8 cellular contexts compared by ENCODE assay signal in genomic region chr20:52972190-52972937, GRCh38. TPM values are rescaled to one million over a fixed set of nuclear protein-coding genes. Genes with fewer than 3 reads are reported as not detected.
DNase-seq lines count a peak whose midpoint lies in the region; ATAC-seq and TF ChIP-seq lines count a peak whose summit lies in the region.

Gene TSHZ2, plus strand, starts transcription at chr20:52972358. Its CDS starts 936 bp downstream, at chr20:52973294.

- H3K4me3 ChIP-seq in CD8-positive, alpha-beta T cell (ENCODE audit: low read depth, low read length): peak within 1 kb of the TSS; percentile 69
- peak within 1 kb of the TSS; percentile 67 for H3K4me3 ChIP-seq in epithelial cell of proximal tubule (ENCODE audit: low read depth, low read length)

- no peaks in the 10 kb centered on the region for H3K9me3 Mint-ChIP-seq in CD8-positive, alpha-beta T cell
- H3K9me3 Mint-ChIP-seq in activated CD8-positive, alpha-beta T cell treated with anti-CD3 and anti-CD28 coated beads, Interleukin-2, amount 10 ng/mL, durations not matched to agents 7 days and 5 days (ENCODE audit: insufficient read depth): no peaks in the 10 kb centered on the region
- peaks cover 0 to 5% (median 2%) of the 10 kb centered on the region in 7 donors for H3K9me3 Mint-ChIP-seq in naive B cell

- ATAC-seq in CD8-positive, alpha-beta T cell: peak; percentile 23
- ATAC-seq in activated CD8-positive, alpha-beta T cell treated with anti-CD3 and anti-CD28 coated beads, Interleukin-2, amount 10 ng/mL, durations not matched to agents 7 days and 5 days: no peak
- ATAC-seq in naive B cell (ENCODE audit: low read depth in 2 of 2): no peak
- ATAC-seq in GM19328 (IDR thresholded peaks at IDR 0.05; ENCODE audit: unreplicated experiment): no peak

- CTCF ChIA-PET in CD8-positive, alpha-beta T cell (lab: Charles Lee): no interaction called here
- CTCF ChIA-PET in activated CD8-positive, alpha-beta T cell treated with anti-CD3 and anti-CD28 coated beads, Interleukin-2, amount 10 ng/mL, durations not matched to agents 7 days and 5 days (lab: Charles Lee): no interaction called here

- peak in 4 of 7 experiments; percentile 8 to 53 (median 24) for DNase-seq in CD8-positive, alpha-beta T cell
- DNase-seq in NCI-H446 (lab: John Stamatoyannopoulos, UW) (peak; percentile 21 to 61), epithelial cell of proximal tubule (ENCODE audit: low read depth) (no peak), naive B cell (no peak), GM19240 (ENCODE audit: insufficient read length, low spot score) (no peak)
- no peak for DNase-seq in activated CD8-positive, alpha-beta T cell treated with anti-CD3 and anti-CD28 coated beads, Interleukin-2, amount 10 ng/mL, durations not matched to agents 7 days and 5 days

- H3K27ac Mint-ChIP-seq in CD8-positive, alpha-beta T cell: peak within 1 kb of the TSS; percentile 82
- H3K27ac Mint-ChIP-seq in activated CD8-positive, alpha-beta T cell treated with anti-CD3 and anti-CD28 coated beads, Interleukin-2, amount 10 ng/mL, durations not matched to agents 7 days and 5 days: no peak within 1 kb of the TSS
- H3K27ac Mint-ChIP-seq in naive B cell: peak within 1 kb of the TSS in 4 of 6 donors; percentile 37 to 83 (median 70)

- H3K27me3 ChIP-seq in CD8-positive, alpha-beta T cell (ENCODE audit: insufficient read depth, low read length): peaks cover 5% of the 10 kb centered on the region

- no peaks in the 10 kb centered on the region for H3K36me3 Mint-ChIP-seq in CD8-positive, alpha-beta T cell
- no peaks in the 10 kb centered on the region for H3K36me3 Mint-ChIP-seq in activated CD8-positive, alpha-beta T cell treated with anti-CD3 and anti-CD28 coated beads, Interleukin-2, amount 10 ng/mL, durations not matched to agents 7 days and 5 days (ENCODE audit: low read depth)
- H3K36me3 Mint-ChIP-seq in naive B cell: peaks cover 0 to 19% of the 10 kb centered on the region in 2 donors

- TF ChIP-seq CTCF in CD8-positive, alpha-beta T cell (IDR thresholded peaks at IDR 0.05): no peak
- TF ChIP-seq CTCF in epithelial cell of proximal tubule (conservative IDR thresholded peaks at IDR 0.05; ENCODE audit: low read depth, low read length) (no peak), subcutaneous adipose tissue (IDR thresholded peaks at IDR 0.05; ENCODE audit: low read depth) (no peak)

- no peaks in the 10 kb centered on the region for H3K9me3 ChIP-seq in CD8-positive, alpha-beta T cell (ENCODE audit: low read length)

- no peaks in the 10 kb centered on the region for H3K36me3 ChIP-seq in CD8-positive, alpha-beta T cell (ENCODE audit: insufficient read depth, low read length)

- intact Hi-C loops in CD8-positive, alpha-beta T cell (cut with DNase I, micrococcal nuclease): no loop called here

- peaks cover 16% of the 10 kb centered on the region for H3K4me1 Mint-ChIP-seq in CD8-positive, alpha-beta T cell (ENCODE audit: low read depth)
- peaks cover 6% of the 10 kb centered on the region for H3K4me1 Mint-ChIP-seq in activated CD8-positive, alpha-beta T cell treated with anti-CD3 and anti-CD28 coated beads, Interleukin-2, amount 10 ng/mL, durations not matched to agents 7 days and 5 days (ENCODE audit: low read depth)
- peaks cover 12 to 20% (median 17%) of the 10 kb centered on the region in 3 donors for H3K4me1 Mint-ChIP-seq in naive B cell

- peaks cover 8% of the 10 kb centered on the region for H3K4me1 ChIP-seq in CD8-positive, alpha-beta T cell (ENCODE audit: insufficient read depth, low read length)

- H3K4me3 Mint-ChIP-seq in CD8-positive, alpha-beta T cell: peak within 1 kb of the TSS; percentile 90
- peak within 1 kb of the TSS; percentile 63 for H3K4me3 Mint-ChIP-seq in activated CD8-positive, alpha-beta T cell treated with anti-CD3 and anti-CD28 coated beads, Interleukin-2, amount 10 ng/mL, durations not matched to agents 7 days and 5 days
- H3K4me3 Mint-ChIP-seq in naive B cell: peak within 1 kb of the TSS; percentile 76 to 94 (median 86)

- peak within 1 kb of the TSS; percentile 40 for H3K27ac ChIP-seq in CD8-positive, alpha-beta T cell (ENCODE audit: low read depth, low read length)

- POLR2A ChIA-PET in CD8-positive, alpha-beta T cell (lab: Charles Lee): interaction anchor here (1.1 kb wide), 1 partner anchor 29 kb away, joined by 5 read pairs; no protein-coding TSS in a partner anchor
- POLR2A ChIA-PET in activated CD8-positive, alpha-beta T cell treated with anti-CD3 and anti-CD28 coated beads, Interleukin-2, amount 10 ng/mL, durations not matched to agents 7 days and 5 days (lab: Charles Lee): interaction anchor here (0.6 kb wide), 1 partner anchor 112 kb away, joined by 3 read pairs; no protein-coding TSS in a partner anchor

- peaks cover 52% of the 10 kb centered on the region for H3K27me3 Mint-ChIP-seq in CD8-positive, alpha-beta T cell (ENCODE audit: low read depth)
- H3K27me3 Mint-ChIP-seq in activated CD8-positive, alpha-beta T cell treated with anti-CD3 and anti-CD28 coated beads, Interleukin-2, amount 10 ng/mL, durations not matched to agents 7 days and 5 days (ENCODE audit: low read depth): peaks cover 53% of the 10 kb centered on the region
- H3K27me3 Mint-ChIP-seq in naive B cell: peaks cover 54 to 84% (median 82%) of the 10 kb centered on the region in 3 donors

RNA-seq across cellular contexts. Expression of gene TSHZ2, which starts in this region (rescaled TPM):
- total RNA-seq in CD8-positive, alpha-beta T cell: under 1 TPM; 0.76 to 0.89 TPM
- under 1 TPM in 1 of 2 experiments, not detected in 1; 0.13 TPM for total RNA-seq in activated CD8-positive, alpha-beta T cell treated with anti-CD3 and anti-CD28 coated beads, Interleukin-2, amount 10 ng/mL, durations not matched to agents 7 days and 5 days
- total RNA-seq in epithelial cell of proximal tubule (0.06 TPM in 1 of 2 replicates, not detected in the other), subcutaneous adipose tissue (10 to 100 TPM; 28.6 to 40.1 (median 35.5) TPM)
- polyA plus RNA-seq in naive B cell (ENCODE audit: low read depth in 6 of 6): under 1 TPM in 4 of 6 donors, not detected in 2; 0.04 to 0.32 (median 0.13) TPM

Comparison
In these comparisons a context has a peak if more than half of its experiments do, and no peak if none do; other contexts are left out.
1. RNA of gene TSHZ2 (total RNA-seq): 28.6 to 40.1 TPM in subcutaneous adipose tissue; 0.76 to 0.89 TPM in CD8-positive, alpha-beta T cell, 0.13 TPM in activated CD8-positive, alpha-beta T cell treated with anti-CD3 and anti-CD28 coated beads, Interleukin-2, amount 10 ng/mL, durations not matched to agents 7 days and 5 days and 0.06 TPM in epithelial cell of proximal tubule; every median in the first group is over 10 times any median in the second.
2. Peak in DNase-seq, ATAC-seq, H3K4me3 ChIP-seq and H3K27ac ChIP-seq in CD8-positive, alpha-beta T cell; RNA of the gene not detected or under 1 TPM.
3. DNase-seq: peak in NCI-H446 (2 of 2); none in activated CD8-positive, alpha-beta T cell treated with anti-CD3 and anti-CD28 coated beads, Interleukin-2, amount 10 ng/mL, durations not matched to agents 7 days and 5 days (single experiment), epithelial cell of proximal tubule (single experiment), naive B cell (single experiment) and GM19240 (single experiment).
4. Peak in every context shown above with its lines, with median percentiles within 50 percentile points of each other: H3K4me3 Mint-ChIP-seq.